In the genomic region with DNA sequence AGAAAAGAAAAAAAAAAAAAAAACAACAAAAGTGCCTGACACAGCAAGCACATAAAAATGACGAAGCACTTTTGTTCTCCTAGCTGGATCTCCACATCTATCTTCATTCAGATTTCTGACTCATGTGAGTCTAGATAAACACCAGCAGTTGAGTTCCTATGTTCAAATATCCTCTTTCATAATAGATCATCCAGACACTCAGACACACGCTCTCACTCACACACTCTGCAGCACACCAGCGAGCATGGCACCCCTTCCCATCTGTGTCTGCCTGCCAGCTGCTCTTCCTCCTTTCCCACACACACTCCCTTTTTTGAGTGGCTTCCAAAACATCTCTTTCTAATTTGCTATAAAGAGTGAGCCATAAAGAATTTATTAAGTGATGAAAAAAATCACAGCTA, we compare ENCODE assay signal across 10 cellular contexts. TPM values are rescaled to one million over a fixed set of nuclear protein-coding genes. Genes with fewer than 3 reads are reported as not detected.
DNase-seq lines count a peak whose midpoint lies in the region; ATAC-seq and TF ChIP-seq lines count a peak whose summit lies in the region.
"Had no signal": no experiment of that assay in that cellular context is flagged by ENCODE, and none has a peak within 500 bp of the region (broad histone marks: within the 10 kb centered on the region; RNA-seq: fewer than 3 reads in every experiment).

No MANE protein-coding gene starts in this region.

- intact Hi-C loops in uterus (cut with DNase I; ENCODE audit: low total_unique reads), result no loop called here

- no peaks in the 10 kb centered on the region for H3K9me3 Mint-ChIP-seq in activated T-cell treated with anti-CD3 and anti-CD28 coated beads, Interleukin-2, amount 50 U/mL, for 72 hours
- H3K9me3 Mint-ChIP-seq in WTC11, result no peaks in the 10 kb centered on the region

- peak in 1 of 2 experiments; percentile 28; a peak in 1 of 4 replicates for TF ChIP-seq EP300 in SK-N-SH (IDR thresholded peaks at IDR 0.05; ENCODE audit: borderline replicate concordance in 1 of 2, low read depth in 1 of 2, low read length in 1 of 2)

- no peaks in the 10 kb centered on the region for H3K27me3 Mint-ChIP-seq in activated T-cell treated with anti-CD3 and anti-CD28 coated beads, Interleukin-2, amount 50 U/mL, for 72 hours (ENCODE audit: low read depth)
- H3K27me3 Mint-ChIP-seq in WTC11 (ENCODE audit: low read depth), result no peaks in the 10 kb centered on the region

- H3K27me3 ChIP-seq in SK-N-SH (ENCODE audit: insufficient read depth) (no peaks in the 10 kb centered on the region), right atrium auricular region (no peaks in the 10 kb centered on the region), uterus (no peaks in the 10 kb centered on the region)

- H3K27ac ChIP-seq in SK-N-SH (ENCODE audit: low read depth in 2 of 2, low read length in 1 of 2) (peak overlapping the region; percentile 67 to 80), right atrium auricular region (peak overlapping the region; percentile 33 to 53), uterus (peak overlapping the region; percentile 46 to 59)

- peak overlapping the region; percentile 9 for H3K4me2 ChIP-seq in SK-N-SH

- H3K9me3 ChIP-seq in SK-N-SH (no peaks in the 10 kb centered on the region), right atrium auricular region (no peaks in the 10 kb centered on the region), uterus (no peaks in the 10 kb centered on the region)

- peak overlapping the region; percentile 17 for H3K27ac Mint-ChIP-seq in activated T-cell treated with anti-CD3 and anti-CD28 coated beads, Interleukin-2, amount 50 U/mL, for 72 hours
- H3K27ac Mint-ChIP-seq in WTC11, result no peak overlapping the region

- H3K36me3 ChIP-seq in SK-N-SH (replicated peaks in 1 of 2; ENCODE audit: control insufficient read depth in 1 of 2, insufficient read depth in 2 of 2, low read length in 1 of 2) (peaks cover 0 to 18% of the 10 kb centered on the region in 2 experiments), right atrium auricular region (peaks cover 23% of the 10 kb centered on the region), uterus (no peaks in the 10 kb centered on the region)

- no peaks in the 10 kb centered on the region for H3K79me2 ChIP-seq in SK-N-SH (ENCODE audit: insufficient read depth)

- no peaks in the 10 kb centered on the region; the same call in 1 of the 2 replicates for H4K20me1 ChIP-seq in SK-N-SH (ENCODE audit: insufficient read depth)

- H2AFZ ChIP-seq in SK-N-SH (ENCODE audit: low read depth), result no peak overlapping the region; the same call in 1 of the 2 replicates

- CTCF ChIA-PET in SK-N-SH (lab: Yijun Ruan, JAX), result interaction anchor here (1.1 to 1.9 kb wide), 4 partner anchors 14 to 140 kb away, joined by 3 to 14 read pairs (median 5); no protein-coding TSS in a partner anchor
- CTCF ChIA-PET in WTC11 (lab: Charles Lee), result interaction anchor here (1.1 kb wide), 1 partner anchor 9 kb away, joined by 3 read pairs; no protein-coding TSS in a partner anchor

- no peak for ATAC-seq in activated T-cell treated with anti-CD3 and anti-CD28 coated beads, Interleukin-2, amount 50 U/mL, for 72 hours (replicated peaks in 1 of 2)
- no peak for ATAC-seq in WTC11
- no peak for ATAC-seq in HG02763 (IDR thresholded peaks at IDR 0.05; ENCODE audit: unreplicated experiment)

- 11% methylated on average over 3 of the region's 3 CpGs for WGBS in SK-N-SH (ENCODE audit: low lambda C conversion rate)

- POLR2A ChIA-PET in SK-N-SH (lab: Yijun Ruan, JAX) (interaction anchor here (0.9 kb wide), 1 partner anchor 20 kb away, joined by 4 read pairs; a partner anchor contains a TSS), WTC11 (lab: Charles Lee) (no interaction called here)

- in situ Hi-C loops in GM13976 (cut with MboI; ENCODE audit: low sequenced_read_pairs, unreplicated experiment), result no loop called here

- H3F3A ChIP-seq in SK-N-SH (replicated peaks; ENCODE audit: insufficient read depth), result peaks cover 30% of the 10 kb centered on the region

- peaks cover 0 to 5% of the 10 kb centered on the region in 2 donors for H3K36me3 Mint-ChIP-seq in activated T-cell treated with anti-CD3 and anti-CD28 coated beads, Interleukin-2, amount 50 U/mL, for 72 hours (ENCODE audit: insufficient read depth in 2 of 2)
- no peaks in the 10 kb centered on the region for H3K36me3 Mint-ChIP-seq in WTC11

- H3K9me2 ChIP-seq in SK-N-SH, result no peaks in the 10 kb centered on the region

- no peaks in the 10 kb centered on the region for H3K4me1 Mint-ChIP-seq in activated T-cell treated with anti-CD3 and anti-CD28 coated beads, Interleukin-2, amount 50 U/mL, for 72 hours (ENCODE audit: low read depth)
- peaks cover 10% of the 10 kb centered on the region for H3K4me1 Mint-ChIP-seq in WTC11

- H3K4me3 ChIP-seq in SK-N-SH (ENCODE audit: low read depth in 2 of 2, low read length in 1 of 2) (no peak overlapping the region), right atrium auricular region (no peak overlapping the region), uterus (no peak overlapping the region)

- DNase-seq in activated T-cell treated with anti-CD3 and anti-CD28 coated beads, Interleukin-2, amount 50 U/mL, for 72 hours, result no peak
- no peak for DNase-seq in activated T-cell treated with anti-CD3 and anti-CD28 coated beads for 4 hours
- peak; percentile 62 for DNase-seq in SK-N-SH
- DNase-seq in right atrium auricular region (ENCODE audit: low spot score), result no peak
- peak in 1 of 2 donors; percentile 32 for DNase-seq in uterus
- no peak for DNase-seq in WTC11 (ENCODE audit: low spot score)
- DNase-seq in GM13976 (ENCODE audit: low spot score), result no peak

- H3K4me3 Mint-ChIP-seq in activated T-cell treated with anti-CD3 and anti-CD28 coated beads, Interleukin-2, amount 50 U/mL, for 72 hours, result no peak overlapping the region
- no peak overlapping the region for H3K4me3 Mint-ChIP-seq in WTC11

- H3K4me1 ChIP-seq in SK-N-SH (ENCODE audit: control insufficient read depth in 1 of 2, insufficient read depth in 2 of 2, low read depth in 1 of 2, low read length in 1 of 2) (peaks cover 0 to 10% of the 10 kb centered on the region in 2 experiments), right atrium auricular region (peaks cover 0 to 9% of the 10 kb centered on the region in 2 donors), uterus (no peaks in the 10 kb centered on the region)

- TF ChIP-seq RAD21 in SK-N-SH (IDR thresholded peaks at IDR 0.05; ENCODE audit: low read length), result no peak

- peak overlapping the region; percentile 18; the same call in 1 of the 2 replicates for H3K9ac ChIP-seq in SK-N-SH

- TF ChIP-seq CTCF in SK-N-SH (IDR thresholded peaks at IDR 0.05) (no peak), right atrium auricular region (IDR thresholded peaks at IDR 0.05) (no peak), uterus (IDR thresholded peaks at IDR 0.05) (no peak), WTC11 (IDR thresholded peaks at IDR 0.05) (no peak), GM13976 (IDR thresholded peaks at IDR 0.05; ENCODE audit: borderline replicate concordance, control extremely low read depth, extremely low read depth, insufficient read depth, missing control alignments) (no peak)

- TF ChIP-seq POLR2A in uterus (IDR thresholded peaks at IDR 0.05), result no peak

TF ChIP-seq in SK-N-SH, 30 proteins besides CTCF, POLR2A, EP300 and RAD21 (continues in another document):
- TF ChIP-seq RFX5 (IDR thresholded peaks at IDR 0.05; ENCODE audit: low read length) (no peak), CHD2 (IDR thresholded peaks at IDR 0.05; ENCODE audit: low read length, partially characterized antibody) (no peak), NFIC (IDR thresholded peaks at IDR 0.05; ENCODE audit: borderline replicate concordance) (no peak), SMC3 (IDR thresholded peaks at IDR 0.05; ENCODE audit: low read depth, low read length) (no peak)

TF ChIP-seq in WTC11, 78 proteins besides CTCF, POLR2A, EP300 and RAD21 (continues in another document):
- no peak for TF ChIP-seq ZNF317 (CRISPR knock-in tag; IDR thresholded peaks at IDR 0.05; ENCODE audit: borderline replicate concordance, low read depth)
- TF ChIP-seq, protein P1, sequence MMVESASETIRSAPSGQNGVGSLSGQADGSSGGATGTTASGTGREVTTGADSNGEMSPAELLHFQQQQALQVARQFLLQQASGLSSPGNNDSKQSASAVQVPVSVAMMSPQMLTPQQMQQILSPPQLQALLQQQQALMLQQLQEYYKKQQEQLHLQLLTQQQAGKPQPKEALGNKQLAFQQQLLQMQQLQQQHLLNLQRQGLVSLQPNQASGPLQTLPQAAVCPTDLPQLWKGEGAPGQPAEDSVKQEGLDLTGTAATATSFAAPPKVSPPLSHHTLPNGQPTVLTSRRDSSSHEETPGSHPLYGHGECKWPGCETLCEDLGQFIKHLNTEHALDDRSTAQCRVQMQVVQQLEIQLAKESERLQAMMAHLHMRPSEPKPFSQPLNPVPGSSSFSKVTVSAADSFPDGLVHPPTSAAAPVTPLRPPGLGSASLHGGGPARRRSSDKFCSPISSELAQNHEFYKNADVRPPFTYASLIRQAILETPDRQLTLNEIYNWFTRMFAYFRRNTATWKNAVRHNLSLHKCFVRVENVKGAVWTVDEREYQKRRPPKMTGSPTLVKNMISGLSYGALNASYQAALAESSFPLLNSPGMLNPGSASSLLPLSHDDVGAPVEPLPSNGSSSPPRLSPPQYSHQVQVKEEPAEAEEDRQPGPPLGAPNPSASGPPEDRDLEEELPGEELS (CRISPR knock-in tag; IDR thresholded peaks at IDR 0.05), result no peak
- no peak for TF ChIP-seq NFE2L1 (CRISPR knock-in tag; IDR thresholded peaks at IDR 0.05)
- no peak for TF ChIP-seq TP53 (CRISPR knock-in tag; IDR thresholded peaks at IDR 0.05)
- no peak for TF ChIP-seq FOXK1 (CRISPR knock-in tag; IDR thresholded peaks at IDR 0.05)
- no peak for TF ChIP-seq NR2C2 (CRISPR knock-in tag; IDR thresholded peaks at IDR 0.05)

RNA-seq across cellular contexts. Expression of a gene that starts 19.8 kb away (rescaled TPM):
- total RNA-seq in activated T-cell treated with anti-CD3 and anti-CD28 coated beads, Interleukin-2, amount 50 U/mL, for 72 hours, result under 1 TPM; 0.58 to 0.65 TPM
- polyA plus RNA-seq in SK-N-SH (2012; rRNA removed), result 0.20 and 0.29 TPM in 2 replicates
- polyA plus RNA-seq in SK-N-SH (2012; cell fraction: cytosol; rRNA removed), result 0.12 and 0.14 TPM in 2 replicates
- 2.3 and 3.0 TPM in 2 replicates for polyA plus RNA-seq in SK-N-SH (2012; cell fraction: nucleus; rRNA removed)
- total RNA-seq in right atrium auricular region (under 1 TPM; 0.28 to 0.74 TPM), uterus (10 to 100 TPM in 1 of 4 donors, 1 to 10 TPM in 3; 1.9 to 12.3 (median 5.6) TPM), WTC11 (2021) (not detected in 3 replicates)

RNA-seq across cellular contexts. Expression of a gene that starts 36.0 kb away (rescaled TPM):
- total RNA-seq in activated T-cell treated with anti-CD3 and anti-CD28 coated beads, Interleukin-2, amount 50 U/mL, for 72 hours, result 10 to 100 TPM; 77.5 to 87.6 TPM
- polyA plus RNA-seq in SK-N-SH (2012; rRNA removed), result 251 and 344 TPM in 2 replicates
- 185 and 211 TPM in 2 replicates for polyA plus RNA-seq in SK-N-SH (2012; cell fraction: cytosol; rRNA removed)
- 320 and 397 TPM in 2 replicates for polyA plus RNA-seq in SK-N-SH (2012; cell fraction: nucleus; rRNA removed)
- total RNA-seq in right atrium auricular region (10 to 100 TPM; 50.4 to 64.3 TPM), uterus (10 to 100 TPM; 14.9 to 86.0 (median 52.9) TPM), WTC11 (2021) (48.1 to 50.2 TPM (median 49.7 TPM) in 3 replicates)

RNA-seq across cellular contexts. Expression of a gene that starts 58.3 kb away (rescaled TPM):
- total RNA-seq in activated T-cell treated with anti-CD3 and anti-CD28 coated beads, Interleukin-2, amount 50 U/mL, for 72 hours, result not detected
- not detected in 2 replicates for polyA plus RNA-seq in SK-N-SH (2012; rRNA removed)
- polyA plus RNA-seq in SK-N-SH (2012; cell fraction: cytosol; rRNA removed), result not detected in 2 replicates
- polyA plus RNA-seq in SK-N-SH (2012; cell fraction: nucleus; rRNA removed), result not detected in 2 replicates
- not detected for total RNA-seq in right atrium auricular region
- total RNA-seq in uterus, result not detected
- total RNA-seq in WTC11 (2021), result not detected in 3 replicates
- polyA plus RNA-seq: keratinocyte, thymus had no signal
